Comparison of ENCODE assay signal across 8 cellular contexts in the genomic region with DNA sequence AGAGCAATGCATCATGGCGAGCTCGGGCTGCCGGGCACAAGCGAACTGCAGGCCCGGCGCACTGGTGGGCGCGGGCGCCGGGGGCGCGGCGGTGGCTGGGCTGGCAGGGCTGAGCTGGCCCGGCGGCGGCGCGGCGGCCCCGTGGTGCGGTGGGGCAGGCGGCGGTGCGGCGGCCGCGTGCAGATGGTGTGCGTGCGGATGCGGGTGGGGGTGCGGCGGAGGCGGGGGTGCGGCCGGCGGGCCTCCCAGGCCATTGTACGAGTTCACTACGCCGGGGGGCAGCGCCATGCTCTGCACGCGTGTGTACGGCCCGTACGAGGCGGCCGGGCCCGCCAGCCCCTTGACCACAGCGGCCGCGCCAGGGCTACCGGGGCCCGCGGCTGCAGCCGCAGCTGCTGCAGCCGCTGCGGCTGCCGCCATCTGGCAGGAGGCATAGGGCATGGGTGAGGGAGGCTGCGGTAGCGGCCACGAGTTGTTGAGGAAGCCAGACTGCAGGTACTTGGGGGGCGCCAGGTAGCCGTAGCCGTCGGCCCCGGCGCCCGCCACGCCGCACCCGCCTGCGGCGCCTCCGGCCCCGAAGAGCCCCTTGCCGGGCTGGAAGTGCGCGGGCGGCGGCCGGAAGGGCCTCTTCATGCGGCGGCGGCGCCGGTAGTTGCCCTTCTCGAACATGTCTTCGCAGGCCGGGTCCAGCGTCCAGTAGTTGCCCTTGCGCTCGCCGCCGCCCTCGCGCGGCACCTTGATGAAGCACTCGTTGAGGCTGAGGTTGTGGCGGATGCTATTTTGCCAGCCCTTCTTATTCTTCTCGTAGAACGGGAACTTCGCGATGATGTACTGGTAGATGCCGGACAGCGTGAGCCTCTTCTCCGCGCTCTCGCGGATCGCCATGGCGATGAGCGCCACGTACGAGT. TPM values are rescaled to one million over a fixed set of nuclear protein-coding genes. Genes with fewer than 3 reads are reported as not detected.
DNase-seq lines count a peak whose midpoint lies in the region; ATAC-seq, FAIRE-seq and TF ChIP-seq lines count a peak whose summit lies in the region.

No MANE protein-coding gene starts in this region.

- no peak overlapping the region for H3K27ac Mint-ChIP-seq in T-helper 17 cell

- H3K4me1 ChIP-seq in ACC112 (ENCODE audit: control insufficient read depth, insufficient read depth, low read length, unreplicated experiment), result no peaks in the 10 kb centered on the region
- peaks cover 4 to 12% (median 7%) of the 10 kb centered on the region in 3 donors for H3K4me1 ChIP-seq in pancreas

- peaks cover 33% of the 10 kb centered on the region for H3K4me1 Mint-ChIP-seq in T-helper 17 cell

- FAIRE-seq in pancreas (lab: Jason Lieb, UNC), result no peak

- peaks cover 9% of the 10 kb centered on the region for H3K36me3 Mint-ChIP-seq in T-helper 17 cell (ENCODE audit: low read depth)

- no peaks in the 10 kb centered on the region for H3K79me2 ChIP-seq in ACC112 (ENCODE audit: control insufficient read depth, insufficient read depth, low read length, unreplicated experiment)

- H3K4me3 Mint-ChIP-seq in T-helper 17 cell, result peak overlapping the region; percentile 94

- H2AFZ ChIP-seq in ACC112 (ENCODE audit: low read length, unreplicated experiment), result peak overlapping the region; percentile 82

- H3K27ac ChIP-seq in ACC112 (ENCODE audit: low read depth, low read length) (no peak overlapping the region), pancreas (no peak overlapping the region)

- 2 to 4% methylated on average over 78 to 114 of the region's 114 CpGs for WGBS in pancreas, 2 donors

- H3K36me3 ChIP-seq in ACC112 (ENCODE audit: insufficient read depth, low read length) (no peaks in the 10 kb centered on the region), pancreas (no peaks in the 10 kb centered on the region)

- H3K4me3 ChIP-seq in ACC112 (ENCODE audit: low read depth, low read length) (peak overlapping the region; percentile 81), fibroblast of the aortic adventitia (ENCODE audit: low read depth, low read length) (peak overlapping the region; percentile 63), pancreas (peak overlapping the region; percentile 6 to 51 (median 24))

- H3K27me3 ChIP-seq in ACC112 (ENCODE audit: insufficient read depth, low read length) (peaks cover 98% of the 10 kb centered on the region), pancreas (peaks cover 0 to 44% (median 9%) of the 10 kb centered on the region in 4 donors)

- H3K9me3 ChIP-seq in T-helper 17 cell (ENCODE audit: control insufficient read depth, low read length, poor library complexity, severe bottlenecking) (no peaks in the 10 kb centered on the region), pancreas (no peaks in the 10 kb centered on the region)

- DNase-seq in T-helper 17 cell (no peak), fibroblast of the aortic adventitia (ENCODE audit: low read depth) (peak; percentile 30), pancreas (peak; percentile 40 to 86 (median 61)), superior temporal gyrus (ENCODE audit: extremely low spot score) (no peak)

- ATAC-seq in T-helper 17 cell, result no peak
- ATAC-seq in pancreas, result peak; percentile 55 to 82 (median 69)
- no peak for ATAC-seq in HG02571 (IDR thresholded peaks at IDR 0.05; ENCODE audit: unreplicated experiment)
- no peak for ATAC-seq in GM19395 (IDR thresholded peaks at IDR 0.05; ENCODE audit: unreplicated experiment)

- peak; percentile 22 for TF ChIP-seq CTCF in GM12873 (IDR thresholded peaks at IDR 0.05; ENCODE audit: insufficient read depth, low read depth, low read length, missing control alignments)
- TF ChIP-seq CTCF in fibroblast of the aortic adventitia (IDR thresholded peaks at IDR 0.05; ENCODE audit: insufficient read depth, low read length), result peak; percentile 24
- no peak for TF ChIP-seq CTCF in pancreas (IDR thresholded peaks at IDR 0.05)

- intact Hi-C loops in pancreas (cut with DNase I), result loop anchor here in 1 of 3 donors (10.0 kb wide), 1 partner anchor 379 kb away; no protein-coding TSS in a partner anchor

- H3K27me3 Mint-ChIP-seq in T-helper 17 cell, result peaks cover 81% of the 10 kb centered on the region

RNA-seq across cellular contexts. Expression of a gene that starts 1.0 kb away (rescaled TPM):
- total RNA-seq in T-helper 17 cell, result not detected
- under 0.01 TPM in 1 of 2 replicates, not detected in the other for total RNA-seq in fibroblast of the aortic adventitia (ENCODE audit: low replicate concordance)
- total RNA-seq in pancreas, result under 1 TPM; 0.04 to 0.28 (median 0.11) TPM
- under 1 TPM; 0.02 to 0.04 TPM for polyA plus RNA-seq in pancreas

RNA-seq across cellular contexts. Expression of a gene that starts 1.1 kb away (rescaled TPM):
- total RNA-seq in T-helper 17 cell, result not detected
- total RNA-seq in fibroblast of the aortic adventitia (ENCODE audit: low replicate concordance), result not detected in 2 replicates
- under 1 TPM in 2 of 6 donors, not detected in 4; 0.09 to 0.22 TPM for total RNA-seq in pancreas
- not detected for polyA plus RNA-seq in pancreas

Comparison
In these comparisons a context has a peak if more than half of its experiments do, and no peak if none do; other contexts are left out.
1. H3K4me3 ChIP-seq: peak in every context shown above with its lines; median percentile 81 in ACC112; 63 in fibroblast of the aortic adventitia; 24 in pancreas.
2. CTCF ChIP-seq: peak in GM12873 (single experiment) and fibroblast of the aortic adventitia (single experiment); none in pancreas (0 of 4).
3. ATAC-seq: peak in pancreas (4 of 4); none in T-helper 17 cell (single experiment), HG02571 (single experiment) and GM19395 (single experiment).
4. DNase-seq: peak in fibroblast of the aortic adventitia (single experiment) and pancreas (6 of 6); none in T-helper 17 cell (0 of 3) and superior temporal gyrus (single experiment).